In genomic region chr16:16271658-16272057, GRCh38 we compare ENCODE assay signal across 1 cellular context. TPM values are rescaled to one million over a fixed set of nuclear protein-coding genes. Genes with fewer than 3 reads are reported as not detected.
"Had no signal": no experiment of that assay in that cellular context is flagged by ENCODE, and none has a peak within 500 bp of the region (broad histone marks: within the 10 kb centered on the region; RNA-seq: fewer than 3 reads in every experiment).

No MANE protein-coding gene starts in this region.

RNA-seq across cellular contexts. Expression of gene ABCC6, which starts 48.4 kb away (rescaled TPM):
- polyA plus RNA-seq: keratinocyte had no signal
